16 cellular contexts compared by ENCODE assay signal in the genomic region with DNA sequence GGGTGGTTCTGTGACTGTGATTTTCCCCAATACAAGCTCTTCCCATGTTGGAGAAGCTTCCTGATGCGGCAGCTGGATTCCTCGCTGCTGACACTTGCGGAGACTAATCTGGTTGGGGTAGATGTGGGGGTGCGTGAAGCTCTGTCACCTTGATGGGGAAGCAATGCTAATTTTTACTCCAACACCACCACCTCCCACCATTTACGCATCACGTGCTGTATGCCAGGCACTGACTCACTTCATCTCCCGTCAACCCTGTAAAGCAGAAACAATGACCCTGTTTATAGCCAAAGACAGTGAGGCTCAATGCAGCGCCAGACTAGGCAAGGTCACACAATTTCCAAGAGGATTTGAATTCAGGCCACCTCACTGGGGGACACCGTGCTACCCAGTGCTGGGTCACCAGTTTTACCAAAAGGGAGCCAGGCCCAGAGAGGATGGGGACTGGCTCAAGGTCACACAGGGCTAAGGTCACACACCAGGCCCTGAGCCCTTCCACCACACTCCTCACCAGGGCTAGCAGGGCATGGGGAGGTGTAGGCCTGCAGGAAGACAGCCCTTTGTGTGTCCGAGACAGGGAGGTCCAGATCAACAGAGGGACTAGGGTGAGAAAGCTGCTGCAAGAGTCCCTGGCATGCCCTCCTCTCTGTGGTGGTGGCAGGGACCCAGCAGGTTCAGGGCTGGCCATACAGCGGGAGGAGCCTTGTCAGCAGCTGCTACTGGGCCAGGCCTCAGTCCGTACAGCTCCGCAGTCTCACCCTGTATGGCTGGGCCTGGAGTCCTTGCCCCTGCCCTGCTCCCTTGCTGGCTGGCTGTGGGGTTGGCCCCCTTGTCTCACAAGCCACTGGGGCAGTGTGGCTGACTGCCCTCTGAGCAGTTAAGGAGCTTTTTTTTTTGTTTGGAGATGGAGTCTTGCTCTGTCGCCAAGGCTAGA. TPM values are rescaled to one million over a fixed set of nuclear protein-coding genes. Genes with fewer than 3 reads are reported as not detected.
DNase-seq lines count a peak whose midpoint lies in the region; ATAC-seq, FAIRE-seq and TF ChIP-seq lines count a peak whose summit lies in the region.
"Had no signal": no experiment of that assay in that cellular context is flagged by ENCODE, and none has a peak within 500 bp of the region (broad histone marks: within the 10 kb centered on the region; RNA-seq: fewer than 3 reads in every experiment).

No MANE protein-coding gene starts in this region.

- no peak overlapping the region for H2BK20ac ChIP-seq in H1 (ENCODE audit: low read length)

- H3K79me2 ChIP-seq in H1 (ENCODE audit: control insufficient read depth in 1 of 2, insufficient read depth in 2 of 2, low read length in 2 of 2) = peaks cover 4 to 10% of the 10 kb centered on the region in 2 experiments; a peak in 3 of 4 replicates

- H3K4me2 ChIP-seq in H1 (ENCODE audit: insufficient read depth in 1 of 2, low read depth in 2 of 2, low read length in 2 of 2) = no peak overlapping the region

- H3K9ac ChIP-seq in H1 (replicated peaks in 1 of 4; ENCODE audit: extremely low read depth in 1 of 4, low read depth in 3 of 4, low read length in 3 of 4) = no peak overlapping the region
- H3K9ac ChIP-seq: GM23248 had no signal

- peaks cover 23% of the 10 kb centered on the region; the same call in 1 of the 2 replicates for H3K23me2 ChIP-seq in H1 (ENCODE audit: low read depth, low read length)

- H3K27ac ChIP-seq in H1 (ENCODE audit: low read depth, low read length) (no peak overlapping the region), substantia nigra (ENCODE audit: low read depth, low read length, poor library complexity, severe bottlenecking) (peak overlapping the region; percentile 90), suprapubic skin (no peak overlapping the region)
- H3K27ac ChIP-seq: GM23248, HL-60 had no signal

- no peaks in the 10 kb centered on the region for H3K79me1 ChIP-seq in H1 (ENCODE audit: low read depth, low read length)

- H2BK12ac ChIP-seq in H1 (ENCODE audit: low read depth, low read length) = peak overlapping the region; percentile 75; the same call in 1 of the 2 replicates

- no peak for FAIRE-seq in H1 (lab: Jason Lieb, UNC)

- H4K20me1 ChIP-seq in H1 (replicated peaks in 1 of 2; ENCODE audit: control insufficient read depth in 1 of 2, insufficient read depth in 2 of 2, low read length in 2 of 2) = peaks cover 0 to 17% of the 10 kb centered on the region in 2 experiments

- H4K91ac ChIP-seq in H1 (replicated peaks; ENCODE audit: insufficient read length, low read length) = no peak overlapping the region

- no peak overlapping the region for H3K14ac ChIP-seq in H1 (ENCODE audit: insufficient read length)

- POLR2A ChIA-PET in H1 (lab: Charles Lee; ENCODE audit: partially characterized antibody) = interaction anchor here (0.7 to 19.9 kb wide), 6 partner anchors 12 to 26 kb away, joined by 3 to 461 read pairs (median 4); partner anchors contain the start of genes MED22, RPL7A, SURF1 and SURF2

- H3K27me3 ChIP-seq in H1 (replicated peaks in 1 of 4; ENCODE audit: control insufficient read depth in 3 of 4, extremely low read depth in 1 of 4, insufficient read depth in 3 of 4, low read length in 3 of 4) (peaks cover 0 to 11% (median 6%) of the 10 kb centered on the region in 4 experiments; a peak in 5 of 7 replicates), suprapubic skin (no peaks in the 10 kb centered on the region)

- H2BK5ac ChIP-seq in H1 (ENCODE audit: low read depth, low read length) = no peak overlapping the region

- no peak overlapping the region for H3K56ac ChIP-seq in H1 (replicated peaks; ENCODE audit: insufficient read length, low read depth, low read length)

- CTCF ChIA-PET in H1 (lab: Charles Lee; ENCODE audit: partially characterized antibody) = interaction anchor here (0.7 to 5.4 kb wide), 10 partner anchors 10 to 108 kb away, joined by 3 to 33 read pairs (median 4); no protein-coding TSS in a partner anchor

- peaks cover 8% of the 10 kb centered on the region for H3K4me1 Mint-ChIP-seq in nephron

- H3K9me3 ChIP-seq in H1 (ENCODE audit: insufficient read depth in 2 of 2, low read depth in 1 of 2, low read length in 1 of 2) (peaks cover 0 to 15% of the 10 kb centered on the region in 2 experiments; a peak in 3 of 4 replicates), suprapubic skin (no peaks in the 10 kb centered on the region)

- no peak overlapping the region for H3K23ac ChIP-seq in H1 (ENCODE audit: insufficient read length)

- H2AK5ac ChIP-seq in H1 (ENCODE audit: low read depth, low read length) = 0 out of 2 replicates have a peak overlapping the region, but pooled peaks have one; percentile 70

- ATAC-seq in GM21723 (IDR thresholded peaks at IDR 0.05; ENCODE audit: unreplicated experiment) = no peak

- no peak overlapping the region for H2BK120ac ChIP-seq in H1 (replicated peaks; ENCODE audit: low read depth, low read length)

- no peak for TF ChIP-seq RAD21 in H1 (IDR thresholded peaks at IDR 0.05 in 1 of 2, conservative IDR thresholded peaks at IDR 0.05 in 1 of 2; ENCODE audit: low read depth in 2 of 2, low read length in 2 of 2)

- no peaks in the 10 kb centered on the region for H3K27me3 Mint-ChIP-seq in nephron (ENCODE audit: low read depth)
- H3K27me3 Mint-ChIP-seq: CD4-positive, alpha-beta T cell had no signal

- H3K36me3 Mint-ChIP-seq in nephron (ENCODE audit: low read depth) = peaks cover 6% of the 10 kb centered on the region

- H3K27ac Mint-ChIP-seq in nephron = no peak overlapping the region

- TF ChIP-seq POLR2A in H1 (IDR thresholded peaks at IDR 0.05; ENCODE audit: control extremely low read depth in 1 of 2, low read depth in 2 of 2, low read length in 2 of 2) = no peak
- no peak for TF ChIP-seq POLR2A in suprapubic skin (IDR thresholded peaks at IDR 0.05)

- H3K4me3 ChIP-seq in H1 (ENCODE audit: extremely low read depth in 1 of 4, insufficient read depth in 2 of 4, low read depth in 3 of 4, low read length in 4 of 4) (no peak overlapping the region), suprapubic skin (no peak overlapping the region)
- H3K4me3 ChIP-seq: GM23248 had no signal

- no peak overlapping the region for H4K8ac ChIP-seq in H1 (ENCODE audit: extremely low read depth, insufficient read depth, low read length)

- 90% methylated on average over 14 of the region's 14 CpGs; no CpG with 5 or more reads in 1 of the 2 experiments for WGBS in H1 (ENCODE audit: extremely low coverage in 1 of 2, insufficient coverage in 1 of 2, insufficient read length in 1 of 2, insufficient replicate concordance in 2 of 2, low coverage in 1 of 2, low lambda C conversion rate in 2 of 2, missing lambda C conversion rate in 1 of 2), 2 experiments
- WGBS in suprapubic skin = 90% methylated on average over 14 of the region's 14 CpGs

- H3K36me3 ChIP-seq in H1 (ENCODE audit: control insufficient read depth in 2 of 4, insufficient read depth in 4 of 4, low read length in 3 of 4) (no peaks in the 10 kb centered on the region; a peak in 1 of 8 replicates), suprapubic skin (no peaks in the 10 kb centered on the region)

- no peak overlapping the region for H4K5ac ChIP-seq in H1 (ENCODE audit: insufficient read length, low read depth, low read length)

- H3K4me3 Mint-ChIP-seq in nephron = peak overlapping the region in 2 of 3 experiments; percentile 40 to 58

- no peaks in the 10 kb centered on the region for H3K9me3 Mint-ChIP-seq in nephron
- H3K9me3 Mint-ChIP-seq: CD4-positive, alpha-beta T cell had no signal

- H3K4me1 ChIP-seq in H1 (replicated peaks in 1 of 4; ENCODE audit: control insufficient read depth in 3 of 4, insufficient read depth in 4 of 4, low read length in 3 of 4) = peaks cover 0 to 5% (median 0%) of the 10 kb centered on the region in 4 experiments; a peak in 1 of 7 replicates
- peaks cover 29% of the 10 kb centered on the region for H3K4me1 ChIP-seq in suprapubic skin

- no peak overlapping the region for H2AFZ ChIP-seq in H1 (ENCODE audit: low read length)
- H2AFZ ChIP-seq: GM23248 had no signal

- no peak overlapping the region for H3K18ac ChIP-seq in H1 (ENCODE audit: extremely low read depth, low read length)

- TF ChIP-seq CTCF in H1 (IDR thresholded peaks at IDR 0.05; ENCODE audit: control extremely low read depth in 1 of 3, insufficient read depth in 1 of 3, low read depth in 1 of 3, low read length in 3 of 3) (no peak), nephron (IDR thresholded peaks at IDR 0.05; ENCODE audit: unreplicated experiment in 3 of 3) (no peak), suprapubic skin (IDR thresholded peaks at IDR 0.05) (no peak)

- DNase-seq in RPMI8226 (peak; percentile 2), H1 (ENCODE audit: low read depth in 1 of 2, low spot score in 2 of 2) (no peak), substantia nigra (lab: John Stamatoyannopoulos, UW) (peak in 22 of 49 donors; percentile 8 to 67 (median 26)), suprapubic skin (ENCODE audit: low spot score in 2 of 2) (no peak), D341Med (ENCODE audit: low spot score) (no peak)
- DNase-seq: AML-193; CD4-positive, alpha-beta T cell; GM23248; KG1; NCI-H1092 treated with DMSO at 0.1 percent for 48 hours; NCI-H1694; NCI-H446 had no signal

- no peak for TF ChIP-seq EP300 in H1 (IDR thresholded peaks at IDR 0.05; ENCODE audit: borderline replicate concordance in 1 of 2, low read depth in 2 of 2, low read length in 2 of 2)
- TF ChIP-seq EP300 in suprapubic skin (IDR thresholded peaks at IDR 0.05) = no peak

- H3K4ac ChIP-seq in H1 (replicated peaks; ENCODE audit: insufficient read length, low read depth, low read length) = no peak overlapping the region

- no peak overlapping the region for H2BK15ac ChIP-seq in H1 (ENCODE audit: low read length)

RNA-seq across cellular contexts. Expression of gene STKLD1, which starts 3.3 kb away (rescaled TPM):
- not detected in 2 replicates for total RNA-seq in H1 (2021; fragmentation: NEBNext Ultra II Directional; extraction: Animal tissue kit (Norgen Biotek cat#: 25700))
- 0.26 and 0.55 TPM in 2 replicates for polyA plus RNA-seq in H1 (2011; rRNA removed)
- polyA plus RNA-seq in H1 (2011; cell fraction: cytosol; rRNA removed) = 0.23 TPM
- polyA plus RNA-seq in H1 (2011; cell fraction: nucleus; rRNA removed) = 0.41 TPM
- polyA plus RNA-seq in H1 (2012, experiment 1 of 2) = 0.08 to 0.95 TPM (median 0.52 TPM) in 4 replicates
- polyA plus RNA-seq in H1 (2012, experiment 2 of 2) = not detected
- 0.34 TPM for polyA plus RNA-seq in H1 (2013, experiment 1 of 2)
- polyA plus RNA-seq in H1 (2013, experiment 2 of 2) = 0.11 TPM
- polyA minus RNA-seq in H1 (2011; rRNA and poly(A)+ RNA removed) = 0.44 TPM in 1 of 2 replicates, not detected in the other
- polyA minus RNA-seq in H1 (2011; cell fraction: cytosol; rRNA and poly(A)+ RNA removed) = not detected
- polyA minus RNA-seq in H1 (2011; cell fraction: nucleus; rRNA and poly(A)+ RNA removed) = not detected
- 1 to 10 TPM in 3 of 4 donors, not detected in 1; 1.8 to 4.2 (median 2.3) TPM for total RNA-seq in suprapubic skin
- total RNA-seq: M059J had no signal

RNA-seq across cellular contexts. Expression of gene SURF4, which starts 3.6 kb away (rescaled TPM):
- 167 and 182 TPM in 2 replicates for total RNA-seq in H1 (2021; fragmentation: NEBNext Ultra II Directional; extraction: Animal tissue kit (Norgen Biotek cat#: 25700))
- 176 and 201 TPM in 2 replicates for polyA plus RNA-seq in H1 (2011; rRNA removed)
- polyA plus RNA-seq in H1 (2011; cell fraction: cytosol; rRNA removed) = 154 TPM
- polyA plus RNA-seq in H1 (2011; cell fraction: nucleus; rRNA removed) = 157 TPM
- 106 to 169 TPM (median 151 TPM) in 4 replicates for polyA plus RNA-seq in H1 (2012, experiment 1 of 2)
- 213 TPM for polyA plus RNA-seq in H1 (2012, experiment 2 of 2)
- 201 TPM for polyA plus RNA-seq in H1 (2013, experiment 1 of 2)
- polyA plus RNA-seq in H1 (2013, experiment 2 of 2) = 241 TPM
- 172 and 179 TPM in 2 replicates for polyA minus RNA-seq in H1 (2011; rRNA and poly(A)+ RNA removed)
- polyA minus RNA-seq in H1 (2011; cell fraction: cytosol; rRNA and poly(A)+ RNA removed) = 105 TPM
- polyA minus RNA-seq in H1 (2011; cell fraction: nucleus; rRNA and poly(A)+ RNA removed) = 58.2 TPM
- 100 to 1,000 TPM in 3 of 4 donors, 10 to 100 TPM in 1; 71.7 to 136 (median 118) TPM for total RNA-seq in suprapubic skin

RNA-seq across cellular contexts. Expression of gene SURF2, which starts 23.1 kb away (rescaled TPM):
- total RNA-seq in H1 (2021; fragmentation: NEBNext Ultra II Directional; extraction: Animal tissue kit (Norgen Biotek cat#: 25700)) = 36.6 and 42.1 TPM in 2 replicates
- 37.7 and 54.4 TPM in 2 replicates for polyA plus RNA-seq in H1 (2011; rRNA removed)
- polyA plus RNA-seq in H1 (2011; cell fraction: cytosol; rRNA removed) = 55.5 TPM
- polyA plus RNA-seq in H1 (2011; cell fraction: nucleus; rRNA removed) = 45.1 TPM
- polyA plus RNA-seq in H1 (2012, experiment 1 of 2) = 47.7 to 62.2 TPM (median 55.5 TPM) in 4 replicates
- polyA plus RNA-seq in H1 (2012, experiment 2 of 2) = 29.1 TPM
- 39.1 TPM for polyA plus RNA-seq in H1 (2013, experiment 1 of 2)
- polyA plus RNA-seq in H1 (2013, experiment 2 of 2) = 40.7 TPM
- polyA minus RNA-seq in H1 (2011; rRNA and poly(A)+ RNA removed) = 6.6 and 9.0 TPM in 2 replicates
- polyA minus RNA-seq in H1 (2011; cell fraction: cytosol; rRNA and poly(A)+ RNA removed) = 24.4 TPM
- 13.3 TPM for polyA minus RNA-seq in H1 (2011; cell fraction: nucleus; rRNA and poly(A)+ RNA removed)
- 10 to 100 TPM; 15.3 to 42.3 (median 31.2) TPM for total RNA-seq in suprapubic skin

RNA-seq across cellular contexts. Expression of gene SURF1, which starts 23.1 kb away (rescaled TPM):
- total RNA-seq in H1 (2021; fragmentation: NEBNext Ultra II Directional; extraction: Animal tissue kit (Norgen Biotek cat#: 25700)) = 39.6 and 43.1 TPM in 2 replicates
- 35.4 and 44.7 TPM in 2 replicates for polyA plus RNA-seq in H1 (2011; rRNA removed)
- polyA plus RNA-seq in H1 (2011; cell fraction: cytosol; rRNA removed) = 40.4 TPM
- polyA plus RNA-seq in H1 (2011; cell fraction: nucleus; rRNA removed) = 51.7 TPM
- polyA plus RNA-seq in H1 (2012, experiment 1 of 2) = 42.8 to 56.2 TPM (median 50.1 TPM) in 4 replicates
- polyA plus RNA-seq in H1 (2012, experiment 2 of 2) = 52.4 TPM
- 54.3 TPM for polyA plus RNA-seq in H1 (2013, experiment 1 of 2)
- polyA plus RNA-seq in H1 (2013, experiment 2 of 2) = 47.2 TPM
- 20.3 and 32.2 TPM in 2 replicates for polyA minus RNA-seq in H1 (2011; rRNA and poly(A)+ RNA removed)
- polyA minus RNA-seq in H1 (2011; cell fraction: cytosol; rRNA and poly(A)+ RNA removed) = 8.1 TPM
- polyA minus RNA-seq in H1 (2011; cell fraction: nucleus; rRNA and poly(A)+ RNA removed) = 16.7 TPM
- 10 to 100 TPM; 29.1 to 45.0 (median 33.4) TPM for total RNA-seq in suprapubic skin

RNA-seq across cellular contexts. Expression of gene RPL7A, which starts 31.4 kb away (rescaled TPM):
- 2,578 and 2,633 TPM in 2 replicates for total RNA-seq in H1 (2021; fragmentation: NEBNext Ultra II Directional; extraction: Animal tissue kit (Norgen Biotek cat#: 25700))
- 2,379 and 2,783 TPM in 2 replicates for polyA plus RNA-seq in H1 (2011; rRNA removed)
- 4,295 TPM for polyA plus RNA-seq in H1 (2011; cell fraction: cytosol; rRNA removed)
- 2,670 TPM for polyA plus RNA-seq in H1 (2011; cell fraction: nucleus; rRNA removed)
- 3,066 to 3,745 TPM (median 3,674 TPM) in 4 replicates for polyA plus RNA-seq in H1 (2012, experiment 1 of 2)
- 3,198 TPM for polyA plus RNA-seq in H1 (2012, experiment 2 of 2)
- 2,222 TPM for polyA plus RNA-seq in H1 (2013, experiment 1 of 2)
- polyA plus RNA-seq in H1 (2013, experiment 2 of 2) = 2,123 TPM
- 2,290 and 2,619 TPM in 2 replicates for polyA minus RNA-seq in H1 (2011; rRNA and poly(A)+ RNA removed)
- 1,007 TPM for polyA minus RNA-seq in H1 (2011; cell fraction: cytosol; rRNA and poly(A)+ RNA removed)
- polyA minus RNA-seq in H1 (2011; cell fraction: nucleus; rRNA and poly(A)+ RNA removed) = 995 TPM
- 1,000 to 10,000 TPM; 1,468 to 3,048 (median 2,531) TPM for total RNA-seq in suprapubic skin
